Comparison of ENCODE assay signal across 1 cellular context in the genomic region with DNA sequence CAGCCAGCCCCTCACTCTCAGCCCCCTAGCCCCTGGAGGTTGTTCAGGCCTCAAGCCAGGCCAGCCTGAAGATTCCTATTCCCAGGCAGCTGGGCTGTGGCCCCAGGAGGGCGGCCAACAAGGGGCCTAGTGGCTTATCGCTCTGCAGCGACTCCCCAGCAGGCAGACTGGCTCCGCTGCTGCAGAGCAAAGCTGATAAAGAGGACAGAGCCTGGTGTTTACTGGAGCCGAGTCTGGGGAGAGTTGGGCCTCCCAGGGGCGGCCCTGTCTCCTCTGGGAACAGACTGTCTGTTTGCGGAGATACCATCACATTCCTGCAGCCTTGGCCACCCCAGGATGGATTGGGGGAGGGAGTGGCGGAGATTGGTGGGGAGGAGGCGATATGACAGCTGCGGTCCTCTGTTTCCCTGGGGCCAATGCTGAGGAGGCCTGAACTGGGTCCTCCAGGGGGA.
TF ChIP-seq lines count a peak whose summit lies in the region.

No MANE protein-coding gene starts in this region.

TF ChIP-seq in HEK293, 187 proteins besides CTCF, POLR2A, EP300 and RAD21 (continued from another document):
- TF ChIP-seq, protein P1, sequence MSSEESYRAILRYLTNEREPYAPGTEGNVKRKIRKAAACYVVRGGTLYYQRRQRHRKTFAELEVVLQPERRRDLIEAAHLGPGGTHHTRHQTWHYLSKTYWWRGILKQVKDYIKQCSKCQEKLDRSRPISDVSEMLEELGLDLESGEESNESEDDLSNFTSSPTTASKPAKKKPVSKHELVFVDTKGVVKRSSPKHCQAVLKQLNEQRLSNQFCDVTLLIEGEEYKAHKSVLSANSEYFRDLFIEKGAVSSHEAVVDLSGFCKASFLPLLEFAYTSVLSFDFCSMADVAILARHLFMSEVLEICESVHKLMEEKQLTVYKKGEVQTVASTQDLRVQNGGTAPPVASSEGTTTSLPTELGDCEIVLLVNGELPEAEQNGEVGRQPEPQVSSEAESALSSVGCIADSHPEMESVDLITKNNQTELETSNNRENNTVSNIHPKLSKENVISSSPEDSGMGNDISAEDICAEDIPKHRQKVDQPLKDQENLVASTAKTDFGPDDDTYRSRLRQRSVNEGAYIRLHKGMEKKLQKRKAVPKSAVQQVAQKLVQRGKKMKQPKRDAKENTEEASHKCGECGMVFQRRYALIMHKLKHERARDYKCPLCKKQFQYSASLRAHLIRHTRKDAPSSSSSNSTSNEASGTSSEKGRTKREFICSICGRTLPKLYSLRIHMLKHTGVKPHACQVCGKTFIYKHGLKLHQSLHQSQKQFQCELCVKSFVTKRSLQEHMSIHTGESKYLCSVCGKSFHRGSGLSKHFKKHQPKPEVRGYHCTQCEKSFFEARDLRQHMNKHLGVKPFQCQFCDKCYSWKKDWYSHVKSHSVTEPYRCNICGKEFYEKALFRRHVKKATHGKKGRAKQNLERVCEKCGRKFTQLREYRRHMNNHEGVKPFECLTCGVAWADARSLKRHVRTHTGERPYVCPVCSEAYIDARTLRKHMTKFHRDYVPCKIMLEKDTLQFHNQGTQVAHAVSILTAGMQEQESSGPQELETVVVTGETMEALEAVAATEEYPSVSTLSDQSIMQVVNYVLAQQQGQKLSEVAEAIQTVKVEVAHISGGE (tag by site-specific recombination; conservative IDR thresholded peaks at IDR 0.05; ENCODE audit: low read depth), result no peak
- no peak for TF ChIP-seq ZNF394 (tag by site-specific recombination; IDR thresholded peaks at IDR 0.05; ENCODE audit: borderline replicate concordance)
- no peak for TF ChIP-seq ZNF521 (tag by site-specific recombination; IDR thresholded peaks at IDR 0.05)
- peak; percentile 29; the same call in 1 of the 2 replicates for TF ChIP-seq ZBTB20 (tag by site-specific recombination; IDR thresholded peaks at IDR 0.05)
- TF ChIP-seq, protein P2, sequence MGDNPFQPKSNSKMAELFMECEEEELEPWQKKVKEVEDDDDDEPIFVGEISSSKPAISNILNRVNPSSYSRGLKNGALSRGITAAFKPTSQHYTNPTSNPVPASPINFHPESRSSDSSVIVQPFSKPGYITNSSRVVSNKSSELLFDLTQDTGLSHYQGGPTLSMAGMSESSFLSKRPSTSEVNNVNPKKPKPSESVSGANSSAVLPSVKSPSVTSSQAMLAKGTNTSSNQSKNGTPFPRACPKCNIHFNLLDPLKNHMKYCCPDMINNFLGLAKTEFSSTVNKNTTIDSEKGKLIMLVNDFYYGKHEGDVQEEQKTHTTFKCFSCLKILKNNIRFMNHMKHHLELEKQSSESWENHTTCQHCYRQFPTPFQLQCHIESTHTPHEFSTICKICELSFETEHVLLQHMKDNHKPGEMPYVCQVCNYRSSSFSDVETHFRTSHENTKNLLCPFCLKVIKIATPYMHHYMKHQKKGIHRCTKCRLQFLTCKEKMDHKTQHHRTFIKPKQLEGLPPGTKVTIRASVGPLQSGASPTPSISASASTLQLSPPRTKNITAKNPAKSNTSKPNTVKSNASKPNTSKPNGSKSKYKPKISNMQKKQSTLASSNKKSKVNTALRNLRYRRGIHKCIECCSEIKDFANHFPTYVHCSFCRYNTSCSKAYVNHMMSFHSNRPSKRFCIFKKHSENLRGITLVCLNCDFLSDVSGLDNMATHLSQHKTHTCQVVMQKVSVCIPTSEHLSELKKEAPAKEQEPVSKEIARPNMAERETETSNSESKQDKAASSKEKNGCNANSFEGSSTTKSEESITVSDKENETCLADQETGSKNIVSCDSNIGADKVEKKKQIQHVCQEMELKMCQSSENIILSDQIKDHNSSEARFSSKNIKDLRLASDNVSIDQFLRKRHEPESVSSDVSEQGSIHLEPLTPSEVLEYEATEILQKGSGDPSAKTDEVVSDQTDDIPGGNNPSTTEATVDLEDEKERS (tag by site-specific recombination; IDR thresholded peaks at IDR 0.05), result no peak
- TF ChIP-seq ZNF544 (tag by site-specific recombination; IDR thresholded peaks at IDR 0.05), result no peak
- TF ChIP-seq GLIS2 (tag by site-specific recombination; IDR thresholded peaks at IDR 0.05), result peak; percentile 45; the same call in 1 of the 2 replicates
- TF ChIP-seq ZFP69B (tag by site-specific recombination; IDR thresholded peaks at IDR 0.05), result no peak
- no peak for TF ChIP-seq ZNF670 (tag by site-specific recombination; IDR thresholded peaks at IDR 0.05; ENCODE audit: low read depth)
- no peak for TF ChIP-seq ZNF354C (tag by site-specific recombination; IDR thresholded peaks at IDR 0.05; ENCODE audit: borderline replicate concordance, low read depth)
- TF ChIP-seq ZSCAN16 (tag by site-specific recombination; IDR thresholded peaks at IDR 0.05), result peak; percentile 33; the same call in 1 of the 2 replicates
- no peak for TF ChIP-seq ZNF302 (tag by site-specific recombination; IDR thresholded peaks at IDR 0.05; ENCODE audit: low read depth)
- no peak for TF ChIP-seq ZNF37A (tag by site-specific recombination; IDR thresholded peaks at IDR 0.05)
- no peak for TF ChIP-seq ZNF792 (tag by site-specific recombination; IDR thresholded peaks at IDR 0.05)
- TF ChIP-seq, protein P3, sequence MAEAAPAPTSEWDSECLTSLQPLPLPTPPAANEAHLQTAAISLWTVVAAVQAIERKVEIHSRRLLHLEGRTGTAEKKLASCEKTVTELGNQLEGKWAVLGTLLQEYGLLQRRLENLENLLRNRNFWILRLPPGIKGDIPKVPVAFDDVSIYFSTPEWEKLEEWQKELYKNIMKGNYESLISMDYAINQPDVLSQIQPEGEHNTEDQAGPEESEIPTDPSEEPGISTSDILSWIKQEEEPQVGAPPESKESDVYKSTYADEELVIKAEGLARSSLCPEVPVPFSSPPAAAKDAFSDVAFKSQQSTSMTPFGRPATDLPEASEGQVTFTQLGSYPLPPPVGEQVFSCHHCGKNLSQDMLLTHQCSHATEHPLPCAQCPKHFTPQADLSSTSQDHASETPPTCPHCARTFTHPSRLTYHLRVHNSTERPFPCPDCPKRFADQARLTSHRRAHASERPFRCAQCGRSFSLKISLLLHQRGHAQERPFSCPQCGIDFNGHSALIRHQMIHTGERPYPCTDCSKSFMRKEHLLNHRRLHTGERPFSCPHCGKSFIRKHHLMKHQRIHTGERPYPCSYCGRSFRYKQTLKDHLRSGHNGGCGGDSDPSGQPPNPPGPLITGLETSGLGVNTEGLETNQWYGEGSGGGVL (tag by site-specific recombination; IDR thresholded peaks at IDR 0.05), result no peak
- TF ChIP-seq, protein P4, sequence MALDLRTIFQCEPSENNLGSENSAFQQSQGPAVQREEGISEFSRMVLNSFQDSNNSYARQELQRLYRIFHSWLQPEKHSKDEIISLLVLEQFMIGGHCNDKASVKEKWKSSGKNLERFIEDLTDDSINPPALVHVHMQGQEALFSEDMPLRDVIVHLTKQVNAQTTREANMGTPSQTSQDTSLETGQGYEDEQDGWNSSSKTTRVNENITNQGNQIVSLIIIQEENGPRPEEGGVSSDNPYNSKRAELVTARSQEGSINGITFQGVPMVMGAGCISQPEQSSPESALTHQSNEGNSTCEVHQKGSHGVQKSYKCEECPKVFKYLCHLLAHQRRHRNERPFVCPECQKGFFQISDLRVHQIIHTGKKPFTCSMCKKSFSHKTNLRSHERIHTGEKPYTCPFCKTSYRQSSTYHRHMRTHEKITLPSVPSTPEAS (tag by site-specific recombination; IDR thresholded peaks at IDR 0.05), result no peak
- no peak for TF ChIP-seq ZNF585B (tag by site-specific recombination; IDR thresholded peaks at IDR 0.05)
- no peak for TF ChIP-seq ZNF623 (tag by site-specific recombination; IDR thresholded peaks at IDR 0.05)
